1 cellular context compared by ENCODE assay signal in the genomic region with DNA sequence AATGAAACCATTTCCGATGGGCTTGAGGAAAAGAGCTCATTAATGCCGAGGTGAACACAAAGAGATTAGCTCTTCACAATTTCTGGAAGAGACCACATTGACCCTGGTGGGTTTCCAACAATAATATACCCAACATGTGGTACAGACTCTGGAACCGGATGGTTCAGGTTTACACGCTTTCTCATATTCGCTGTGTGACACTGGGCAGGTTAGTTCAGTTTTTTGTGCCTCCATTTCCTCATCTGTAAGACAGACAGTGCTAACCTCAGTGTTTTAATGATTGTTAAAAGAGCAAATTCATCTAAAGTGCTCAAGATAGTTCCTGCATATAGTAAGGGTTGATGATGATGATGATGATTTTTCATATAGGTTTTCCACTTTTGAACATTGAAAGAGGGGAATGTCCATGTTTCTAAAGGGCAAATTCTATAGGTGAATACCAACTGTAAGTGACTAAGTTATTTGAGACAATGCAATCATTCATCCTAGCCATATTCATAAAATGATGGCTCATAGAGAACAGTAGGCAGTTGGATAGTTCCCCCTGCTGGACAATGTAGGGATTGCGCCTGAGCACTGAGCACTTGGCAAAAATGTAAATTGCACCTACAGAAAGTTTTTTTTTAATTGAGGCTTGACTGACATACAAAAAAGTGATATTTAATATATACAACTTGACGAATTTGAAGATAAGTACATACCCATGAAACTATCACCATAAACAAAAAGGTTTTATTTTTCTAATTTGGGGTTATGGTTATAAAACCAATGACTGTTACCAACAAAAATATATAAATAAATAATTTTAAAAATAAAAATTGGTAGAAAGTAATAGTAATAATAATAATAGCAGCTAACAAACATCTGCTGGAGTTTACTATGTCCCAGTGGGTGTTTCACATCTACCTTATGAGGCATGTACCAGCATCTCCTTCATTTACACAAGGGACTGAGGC.
TF ChIP-seq lines count a peak whose summit lies in the region.

No MANE protein-coding gene starts in this region.

TF ChIP-seq in HEK293, 187 proteins besides CTCF, POLR2A, EP300 and RAD21 (continued from another document):
- TF ChIP-seq, protein P1, sequence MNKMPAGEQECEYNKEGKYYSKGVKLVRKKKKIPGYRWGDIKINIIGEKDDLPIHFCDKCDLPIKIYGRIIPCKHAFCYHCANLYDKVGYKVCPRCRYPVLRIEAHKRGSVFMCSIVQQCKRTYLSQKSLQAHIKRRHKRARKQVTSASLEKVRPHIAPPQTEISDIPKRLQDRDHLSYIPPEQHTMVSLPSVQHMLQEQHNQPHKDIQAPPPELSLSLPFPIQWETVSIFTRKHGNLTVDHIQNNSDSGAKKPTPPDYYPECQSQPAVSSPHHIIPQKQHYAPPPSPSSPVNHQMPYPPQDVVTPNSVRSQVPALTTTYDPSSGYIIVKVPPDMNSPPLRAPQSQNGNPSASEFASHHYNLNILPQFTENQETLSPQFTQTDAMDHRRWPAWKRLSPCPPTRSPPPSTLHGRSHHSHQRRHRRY (tag by site-specific recombination; IDR thresholded peaks at IDR 0.05): no peak
- TF ChIP-seq ZNF623 (tag by site-specific recombination; IDR thresholded peaks at IDR 0.05) (no peak), SP7 (tag by site-specific recombination; IDR thresholded peaks at IDR 0.05) (peak; percentile 51; the same call in 1 of the 2 replicates)
- TF ChIP-seq, protein P2, sequence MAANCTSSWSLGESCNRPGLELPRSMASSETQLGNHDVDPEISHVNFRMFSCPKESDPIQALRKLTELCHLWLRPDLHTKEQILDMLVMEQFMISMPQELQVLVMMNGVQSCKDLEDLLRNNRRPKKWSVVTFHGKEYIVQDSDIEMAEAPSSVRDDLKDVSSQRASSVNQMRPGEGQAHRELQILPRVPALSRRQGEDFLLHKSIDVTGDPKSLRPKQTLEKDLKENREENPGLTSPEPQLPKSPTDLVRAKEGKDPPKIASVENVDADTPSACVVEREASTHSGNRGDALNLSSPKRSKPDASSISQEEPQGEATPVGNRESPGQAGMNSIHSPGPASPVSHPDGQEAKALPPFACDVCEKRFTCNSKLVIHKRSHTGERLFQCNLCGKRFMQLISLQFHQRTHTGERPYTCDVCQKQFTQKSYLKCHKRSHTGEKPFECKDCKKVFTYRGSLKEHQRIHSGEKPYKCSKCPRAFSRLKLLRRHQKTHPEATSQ (tag by site-specific recombination; IDR thresholded peaks at IDR 0.05): no peak
